Comparison of ENCODE assay signal across 10 cellular contexts in the genomic region with DNA sequence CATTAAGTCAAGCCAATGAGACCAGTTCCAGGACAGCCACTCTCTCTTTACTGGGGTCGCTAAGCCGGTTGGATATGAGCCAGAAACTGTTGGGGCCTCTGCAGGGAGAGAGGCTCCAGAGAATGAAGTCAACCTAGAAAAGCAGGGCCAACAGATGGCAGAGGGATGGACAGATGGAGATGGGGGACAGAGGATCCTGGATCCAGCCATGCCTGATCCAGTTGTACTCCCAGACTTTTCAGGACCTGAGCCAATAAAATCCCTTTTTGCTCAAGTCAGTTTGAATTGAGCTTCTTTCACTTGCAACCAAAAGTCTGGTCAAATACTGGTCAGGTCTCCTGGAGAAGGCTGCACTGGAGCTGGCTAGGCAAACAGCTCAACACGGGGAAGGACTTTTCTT. TPM values are rescaled to one million over a fixed set of nuclear protein-coding genes. Genes with fewer than 3 reads are reported as not detected.
DNase-seq lines count a peak whose midpoint lies in the region; ATAC-seq and TF ChIP-seq lines count a peak whose summit lies in the region.
"Had no signal": no experiment of that assay in that cellular context is flagged by ENCODE, and none has a peak within 500 bp of the region (broad histone marks: within the 10 kb centered on the region; RNA-seq: fewer than 3 reads in every experiment).

No MANE protein-coding gene starts in this region.

- H3K18ac ChIP-seq in trophoblast cell (ENCODE audit: low read length) = no peak overlapping the region

- no peak overlapping the region for H4K8ac ChIP-seq in trophoblast cell (ENCODE audit: low read depth, low read length)

- H4K12ac ChIP-seq in trophoblast cell (ENCODE audit: low read depth, low read length) = no peak overlapping the region

- H3K27me3 Mint-ChIP-seq in CD14-positive monocyte (ENCODE audit: low read depth in 3 of 3) = peaks cover 18 to 32% (median 32%) of the 10 kb centered on the region in 3 donors

- POLR2A ChIA-PET in PC-3 (lab: Charles Lee; ENCODE audit: unreplicated experiment) = no interaction called here

- no peak overlapping the region for H3K27ac Mint-ChIP-seq in CD14-positive monocyte

- H2AK5ac ChIP-seq in trophoblast cell (ENCODE audit: low read length) = no peak overlapping the region

- peaks cover 45% of the 10 kb centered on the region for H3K4me1 Mint-ChIP-seq in CD14-positive monocyte

- H4K91ac ChIP-seq in trophoblast cell (ENCODE audit: low read depth, low read length) = no peak overlapping the region

- no peak overlapping the region for H2AFZ ChIP-seq in PC-3 (ENCODE audit: low read length)
- no peak overlapping the region for H2AFZ ChIP-seq in trophoblast cell (ENCODE audit: insufficient read depth, low read length, poor library complexity)

- DNase-seq in GM06990 (ENCODE audit: extremely low read depth, insufficient read length) (no peak), PC-3 (no peak), epithelial cell of prostate (ENCODE audit: low read depth, low spot score) (no peak), trophoblast cell (no peak), CD14-positive monocyte (ENCODE audit: low spot score) (no peak)
- DNase-seq: KBM-7, Right ventricle myocardium superior had no signal

- no peak overlapping the region for H3K14ac ChIP-seq in trophoblast cell (ENCODE audit: low read length)

- WGBS in trophoblast cell (ENCODE audit: extremely low coverage, insufficient coverage, insufficient read length) = no CpG with 5 or more reads among the region's 3 CpGs

- H3K9me3 Mint-ChIP-seq in CD14-positive monocyte = peaks cover 0 to 5% (median 0%) of the 10 kb centered on the region in 7 donors

- no peak overlapping the region for H2BK12ac ChIP-seq in trophoblast cell (ENCODE audit: low read length)

- peaks cover 23% of the 10 kb centered on the region; the same call in 1 of the 2 replicates for H4K20me1 ChIP-seq in PC-3 (ENCODE audit: low read length)

- no peak overlapping the region for H3K23ac ChIP-seq in trophoblast cell (ENCODE audit: low read length)

- CTCF ChIA-PET in PC-3 (lab: Charles Lee) = no interaction called here

- H3K27ac ChIP-seq in PC-3 (ENCODE audit: low read length) = peak overlapping the region; percentile 96
- H3K27ac ChIP-seq in epithelial cell of prostate = peak overlapping the region; percentile 77
- no peak overlapping the region for H3K27ac ChIP-seq in trophoblast cell (ENCODE audit: low read depth, low read length)

- ATAC-seq in PC-3 = no peak
- no peak for ATAC-seq in GM21825 (IDR thresholded peaks at IDR 0.05; ENCODE audit: unreplicated experiment)
- no peak for ATAC-seq in HG03095 (IDR thresholded peaks at IDR 0.05; ENCODE audit: unreplicated experiment)
- ATAC-seq in GM19023 (IDR thresholded peaks at IDR 0.05; ENCODE audit: unreplicated experiment) = no peak

- peak overlapping the region; percentile 38 for H3K4ac ChIP-seq in trophoblast cell (ENCODE audit: low read depth, low read length)

- H2BK5ac ChIP-seq in trophoblast cell (ENCODE audit: low read depth, low read length, poor library complexity) = no peak overlapping the region

- peaks cover 2 to 13% of the 10 kb centered on the region in 2 donors for H3K36me3 Mint-ChIP-seq in CD14-positive monocyte

- H3K79me2 ChIP-seq in PC-3 (ENCODE audit: low read length) = peaks cover 67% of the 10 kb centered on the region
- H3K79me2 ChIP-seq in trophoblast cell (ENCODE audit: control insufficient read depth, insufficient read depth, low read length, poor library complexity) = peaks cover 25% of the 10 kb centered on the region

- intact Hi-C loops in PC-3 (cut with micrococcal nuclease) (no loop called here), CD14-positive monocyte (cut with micrococcal nuclease) (no loop called here)

- H3K9me2 ChIP-seq in PC-3 (replicated peaks; ENCODE audit: low read length) = no peaks in the 10 kb centered on the region

- H3F3A ChIP-seq in PC-3 (ENCODE audit: low read length, unreplicated experiment) = peaks cover 16% of the 10 kb centered on the region

- H3K9me3 ChIP-seq in PC-3 (ENCODE audit: low read length) (no peaks in the 10 kb centered on the region), trophoblast cell (ENCODE audit: insufficient read depth, low read depth, low read length) (no peaks in the 10 kb centered on the region)

- BruUV-seq in PC-3 (replicated peaks; lab: Mats Ljungman, UMichigan) = no TSS peak

- no peaks in the 10 kb centered on the region for H3K27me3 ChIP-seq in GM06990 (replicated peaks; ENCODE audit: control insufficient read depth, insufficient read depth, low read length)
- H3K27me3 ChIP-seq in PC-3 (ENCODE audit: low read length) = no peaks in the 10 kb centered on the region
- H3K27me3 ChIP-seq in trophoblast cell (ENCODE audit: insufficient read depth, low read length) = no peaks in the 10 kb centered on the region

- H3K36me3 ChIP-seq in GM06990 (ENCODE audit: control insufficient read depth, insufficient read depth, low read length) = peaks cover 6% of the 10 kb centered on the region
- H3K36me3 ChIP-seq in PC-3 (ENCODE audit: low read depth, low read length) = peaks cover 32% of the 10 kb centered on the region
- peaks cover 13 to 14% of the 10 kb centered on the region in 2 experiments for H3K36me3 ChIP-seq in trophoblast cell (ENCODE audit: control insufficient read depth in 1 of 2, insufficient read depth in 2 of 2, low read length in 2 of 2)

- no peak overlapping the region for H2BK120ac ChIP-seq in trophoblast cell (ENCODE audit: insufficient read depth, low read length, poor library complexity)

- H3K4me2 ChIP-seq in PC-3 (ENCODE audit: low read length) (peak overlapping the region; percentile 89), trophoblast cell (ENCODE audit: low read length) (peak overlapping the region; percentile 72)

- peaks cover 56% of the 10 kb centered on the region for H3K4me1 ChIP-seq in PC-3 (ENCODE audit: insufficient read depth, low read length)
- peaks cover 27 to 38% of the 10 kb centered on the region in 2 experiments for H3K4me1 ChIP-seq in trophoblast cell (ENCODE audit: control insufficient read depth in 1 of 2, insufficient read depth in 2 of 2, low read length in 2 of 2)

- TF ChIP-seq CTCF in GM06990 (IDR thresholded peaks at IDR 0.05; ENCODE audit: insufficient read depth, low read length, poor library complexity, severe bottlenecking) (no peak), PC-3 (conservative IDR thresholded peaks at IDR 0.05; ENCODE audit: low read depth, low read length) (no peak), CD14-positive monocyte (IDR thresholded peaks at IDR 0.05) (no peak)

- H3K9ac ChIP-seq in PC-3 (ENCODE audit: low read length) (peak overlapping the region; percentile 91), trophoblast cell (ENCODE audit: low read length) (no peak overlapping the region)

- no peak overlapping the region for H3K4me3 Mint-ChIP-seq in CD14-positive monocyte

- peak overlapping the region; percentile 99 for H3K4me3 ChIP-seq in GM06990 (replicated peaks; ENCODE audit: low read depth, low read length)
- H3K4me3 ChIP-seq in PC-3 (ENCODE audit: low read length) = peak overlapping the region; percentile 90
- H3K4me3 ChIP-seq in trophoblast cell (ENCODE audit: low read depth, low read length) = no peak overlapping the region

- H3K79me1 ChIP-seq in trophoblast cell (ENCODE audit: low read length) = peaks cover 19% of the 10 kb centered on the region

RNA-seq across cellular contexts. Expression of a gene that starts 2.2 kb away (rescaled TPM):
- total RNA-seq in PC-3 (2014; rRNA removed) = 166 TPM in 2 replicates
- polyA plus RNA-seq in trophoblast cell (2013) = 120 and 123 TPM in 2 replicates
- polyA plus RNA-seq in CD14-positive monocyte = 1 to 10 TPM; 3.0 to 3.5 TPM
